7 cellular contexts compared by ENCODE assay signal in the genomic region with DNA sequence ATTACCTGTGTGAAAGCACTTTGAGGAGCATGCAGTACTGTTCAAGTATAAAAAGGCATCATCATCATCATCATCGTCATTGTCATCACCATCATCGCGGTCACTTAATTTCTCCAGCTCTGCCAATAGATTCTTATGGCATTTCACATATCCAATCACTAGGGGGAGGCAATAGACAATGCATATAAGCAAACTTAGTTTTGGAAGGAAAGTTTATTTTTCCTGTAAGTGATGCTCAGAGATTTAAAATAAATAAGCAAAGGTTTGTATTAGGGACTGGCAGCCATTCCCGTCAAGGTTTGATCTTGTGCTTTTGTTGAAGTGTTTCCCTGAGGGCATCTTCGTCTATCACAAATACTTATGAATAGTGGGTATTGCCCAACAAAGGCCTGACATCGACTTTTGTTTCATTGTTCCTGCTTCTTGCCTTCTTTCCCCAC.
DNase-seq lines count a peak whose midpoint lies in the region; ATAC-seq and TF ChIP-seq lines count a peak whose summit lies in the region.

No MANE protein-coding gene starts in this region.

- H3K36me3 Mint-ChIP-seq in T-cell, result no peaks in the 10 kb centered on the region

- in situ Hi-C loops in astrocyte of the spinal cord (cut with HindIII; ENCODE audit: low sequenced_read_pairs), result no loop called here

- POLR2A ChIA-PET in T-cell (lab: Charles Lee), result no interaction called here

- ATAC-seq in T-cell (replicated peaks in 1 of 4), result no peak

- no peaks in the 10 kb centered on the region for H3K9me3 Mint-ChIP-seq in T-cell

- H3K27me3 Mint-ChIP-seq in T-cell, result no peaks in the 10 kb centered on the region

- H3K27ac Mint-ChIP-seq in T-cell, result no peak overlapping the region

- CTCF ChIA-PET in T-cell (lab: Charles Lee), result interaction anchor here in 1 of 2 donors (0.6 to 1.0 kb wide), 2 partner anchors 703 to 767 kb away, joined by 3 read pairs; no protein-coding TSS in a partner anchor

- H3K4me3 ChIP-seq in GM12865 (ENCODE audit: low read depth, low read length) (no peak overlapping the region), astrocyte of the spinal cord (ENCODE audit: low read depth, low read length) (no peak overlapping the region)

- DNase-seq in GM12865 (ENCODE audit: low read depth) (peak; percentile 17), NCI-H2029 (lab: John Stamatoyannopoulos, UW) (peak; percentile 49), astrocyte of the spinal cord (ENCODE audit: low read depth, low spot score) (peak; percentile 65), kidney glomerular epithelial cell (lab: John Stamatoyannopoulos, UW) (peak; percentile 65), T-cell (no peak), mesenteric fat pad (ENCODE audit: low spot score) (no peak)
- DNase-seq in NK-92 treated with Interleukin-12 subunit alpha and Interleukin-12 subunit beta, amount 100 ng/mL, for 24 hours (lab: John Stamatoyannopoulos, UW), result no peak

- H3K4me3 Mint-ChIP-seq in T-cell, result no peak overlapping the region

- no peaks in the 10 kb centered on the region for H3K4me1 Mint-ChIP-seq in T-cell

- TF ChIP-seq CTCF in GM12865 (IDR thresholded peaks at IDR 0.05; ENCODE audit: insufficient read depth, low read depth, low read length, missing control alignments), result peak; percentile 24
- TF ChIP-seq CTCF in astrocyte of the spinal cord (IDR thresholded peaks at IDR 0.05; ENCODE audit: low read depth, low read length), result peak; percentile 69

Comparison
In these comparisons a context has a peak if more than half of its experiments do, and no peak if none do; other contexts are left out.
1. DNase-seq: peak in GM12865 (single experiment), NCI-H2029 (single experiment), astrocyte of the spinal cord (single experiment) and kidney glomerular epithelial cell (single experiment); none in T-cell (0 of 34), mesenteric fat pad (single experiment) and NK-92 treated with Interleukin-12 subunit alpha and Interleukin-12 subunit beta, amount 100 ng/mL, for 24 hours (single experiment).